Comparison of ENCODE assay signal across 8 cellular contexts in genomic region chr4:56757821-56758400, GRCh38.
DNase-seq lines count a peak whose midpoint lies in the region; ATAC-seq, FAIRE-seq and TF ChIP-seq lines count a peak whose summit lies in the region.

No MANE protein-coding gene starts in this region.

- H3K36me3 ChIP-seq in Loucy (ENCODE audit: insufficient read depth, low read length), result no peaks in the 10 kb centered on the region

- no peak for TF ChIP-seq CTCF in GM10248 (IDR thresholded peaks at IDR 0.05; ENCODE audit: control extremely low read depth, extremely low read depth, low read depth, missing control alignments)
- TF ChIP-seq CTCF in Loucy (conservative IDR thresholded peaks at IDR 0.05; ENCODE audit: low read length), result no peak
- TF ChIP-seq CTCF in nephron progenitor cell (IDR thresholded peaks at IDR 0.05), result no peak

- H3K9me3 Mint-ChIP-seq in effector memory CD8-positive, alpha-beta T cell, result no peaks in the 10 kb centered on the region
- H3K9me3 Mint-ChIP-seq in nephron progenitor cell, result peaks cover 11% of the 10 kb centered on the region

- peak overlapping the region; percentile 80 for H3K4me2 ChIP-seq in Loucy (ENCODE audit: low read depth, low read length, poor library complexity, severe bottlenecking)

- H3K27ac Mint-ChIP-seq in effector memory CD8-positive, alpha-beta T cell, result peak overlapping the region; percentile 94
- peak overlapping the region; percentile 80 for H3K27ac Mint-ChIP-seq in nephron progenitor cell

- CTCF ChIA-PET in GM10248 (lab: Yijun Ruan, JAX), result interaction anchor here (1.4 to 1.9 kb wide), 4 partner anchors 10 to 78 kb away, joined by 3 to 7 read pairs (median 4); no protein-coding TSS in a partner anchor

- H3K9me2 ChIP-seq in Loucy (replicated peaks; ENCODE audit: low read depth, low read length), result no peaks in the 10 kb centered on the region

- H3K4me3 ChIP-seq in Loucy (ENCODE audit: low read length, poor library complexity, severe bottlenecking), result peak overlapping the region; percentile 64

- peaks cover 43% of the 10 kb centered on the region for H3K4me1 ChIP-seq in Loucy (ENCODE audit: insufficient read depth, low read length, poor library complexity, severe bottlenecking)

- H3F3A ChIP-seq in Loucy (ENCODE audit: low read depth), result peaks cover 9% of the 10 kb centered on the region; the same call in 1 of the 2 replicates

- peaks cover 33 to 50% of the 10 kb centered on the region in 2 donors for H3K4me1 Mint-ChIP-seq in effector memory CD8-positive, alpha-beta T cell (ENCODE audit: low read depth in 2 of 2)
- peaks cover 31% of the 10 kb centered on the region for H3K4me1 Mint-ChIP-seq in nephron progenitor cell

- peak overlapping the region; percentile 81 to 84 for H3K4me3 Mint-ChIP-seq in effector memory CD8-positive, alpha-beta T cell
- peak overlapping the region; percentile 46 for H3K4me3 Mint-ChIP-seq in nephron progenitor cell

- H2AFZ ChIP-seq in Loucy (ENCODE audit: low read length), result peak overlapping the region; percentile 54

- peak; percentile 81 for ATAC-seq in effector memory CD8-positive, alpha-beta T cell (replicated peaks)

- POLR2A ChIA-PET in GM10248 (lab: Yijun Ruan, JAX), result no interaction called here

- H3K9ac ChIP-seq in Loucy (ENCODE audit: low read depth, low read length, poor library complexity, severe bottlenecking), result peak overlapping the region; percentile 67

- H3K9me3 ChIP-seq in Loucy (ENCODE audit: insufficient read depth, low read depth, low read length), result no peaks in the 10 kb centered on the region

- no peaks in the 10 kb centered on the region for H3K79me2 ChIP-seq in Loucy (ENCODE audit: insufficient read depth, low read length)

- H3K27me3 Mint-ChIP-seq in effector memory CD8-positive, alpha-beta T cell, result no peaks in the 10 kb centered on the region
- H3K27me3 Mint-ChIP-seq in nephron progenitor cell (ENCODE audit: low read depth, poor library complexity), result peaks cover 6% of the 10 kb centered on the region

- peak; percentile 32; the same call in 1 of the 2 replicates for TF ChIP-seq POLR2A in H54 (IDR thresholded peaks at IDR 0.05; ENCODE audit: low read depth, low read length)

- DNase-seq in GM10248 (ENCODE audit: extremely low spot score) (peak; percentile 68), H54 (ENCODE audit: insufficient read length, low spot score) (peak; percentile 68), nephron progenitor cell (peak; percentile 53), stromal cell of bone marrow (ENCODE audit: low read depth) (peak; percentile 87), cortex of kidney (lab: John Stamatoyannopoulos, UW) (no peak)
- DNase-seq in activated CD4-positive, alpha-beta T cell treated with anti-CD3 and anti-CD28 coated beads, Interleukin-2, amount 50 U/mL, for 4 hours, result peak; percentile 72 to 77
- peak; percentile 23 to 47 (median 32) for DNase-seq in effector memory CD8-positive, alpha-beta T cell

- no peak for FAIRE-seq in H54 (lab: Jason Lieb, UNC)

- no peaks in the 10 kb centered on the region for H3K36me3 Mint-ChIP-seq in effector memory CD8-positive, alpha-beta T cell (ENCODE audit: insufficient read depth)
- H3K36me3 Mint-ChIP-seq in nephron progenitor cell (ENCODE audit: low read depth), result no peaks in the 10 kb centered on the region

- no peaks in the 10 kb centered on the region for H4K20me1 ChIP-seq in Loucy (ENCODE audit: insufficient read depth, low read length, poor library complexity, severe bottlenecking)

- H3K27me3 ChIP-seq in Loucy (ENCODE audit: insufficient read depth, low read length, poor library complexity, severe bottlenecking), result no peaks in the 10 kb centered on the region
